Comparison of ENCODE assay signal across 18 cellular contexts in the genomic region with DNA sequence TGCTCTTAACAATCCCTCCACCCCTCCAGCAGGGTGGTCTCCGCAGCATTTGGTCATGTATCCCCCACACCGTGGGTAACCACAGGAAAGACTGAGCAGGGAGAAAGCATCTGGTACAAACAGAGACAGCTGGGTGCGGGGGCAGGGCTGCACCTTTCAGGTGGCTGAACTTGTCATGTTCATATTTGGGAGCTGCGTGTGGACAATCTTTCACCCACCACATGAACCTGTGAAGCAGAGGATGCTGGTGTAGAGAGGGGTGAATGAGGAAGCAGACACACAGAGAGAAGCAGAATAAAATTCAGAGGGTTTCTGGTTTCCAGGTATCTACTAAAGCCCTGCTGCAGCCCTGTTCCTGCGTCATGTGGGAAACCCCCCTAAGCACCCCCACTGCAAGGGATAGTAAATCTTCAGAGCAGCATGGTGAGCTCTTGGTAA. TPM values are rescaled to one million over a fixed set of nuclear protein-coding genes. Genes with fewer than 3 reads are reported as not detected.
DNase-seq lines count a peak whose midpoint lies in the region; ATAC-seq and TF ChIP-seq lines count a peak whose summit lies in the region.
"Had no signal": no experiment of that assay in that cellular context is flagged by ENCODE, and none has a peak within 500 bp of the region (broad histone marks: within the 10 kb centered on the region; RNA-seq: fewer than 3 reads in every experiment).

No MANE protein-coding gene starts in this region.

- POLR2A ChIA-PET in CD4-positive, alpha-beta T cell (lab: Charles Lee): no interaction called here

- H3K27ac Mint-ChIP-seq in CD4-positive, alpha-beta T cell: no peak overlapping the region
- H3K27ac Mint-ChIP-seq in effector memory CD8-positive, alpha-beta T cell: peak overlapping the region in 1 of 2 donors; percentile 5
- H3K27ac Mint-ChIP-seq: nephron had no signal

- no peaks in the 10 kb centered on the region for H3K4me1 Mint-ChIP-seq in CD4-positive, alpha-beta T cell (ENCODE audit: low read depth)
- peaks cover 2 to 25% of the 10 kb centered on the region in 2 donors for H3K4me1 Mint-ChIP-seq in effector memory CD8-positive, alpha-beta T cell (ENCODE audit: low read depth in 2 of 2)
- H3K4me1 Mint-ChIP-seq: nephron had no signal

- ATAC-seq in CD4-positive, alpha-beta T cell (ENCODE audit: poor library complexity): peak; percentile 58
- peak; percentile 76 for ATAC-seq in GM18868 (IDR thresholded peaks at IDR 0.05; ENCODE audit: unreplicated experiment)
- peak; percentile 35 for ATAC-seq in effector memory CD8-positive, alpha-beta T cell (replicated peaks)
- no peak for ATAC-seq in HG03025 (IDR thresholded peaks at IDR 0.05; ENCODE audit: low FRiP score, unreplicated experiment)

- no peaks in the 10 kb centered on the region for H3K9me3 ChIP-seq in CD4-positive, alpha-beta T cell (ENCODE audit: control insufficient read depth, low read length)
- H3K9me3 ChIP-seq: right atrium auricular region, uterus had no signal

- no peaks in the 10 kb centered on the region for H3K9me3 Mint-ChIP-seq in CD4-positive, alpha-beta T cell
- H3K9me3 Mint-ChIP-seq in effector memory CD8-positive, alpha-beta T cell: no peaks in the 10 kb centered on the region
- H3K9me3 Mint-ChIP-seq: nephron had no signal

- H3K36me3 Mint-ChIP-seq in CD4-positive, alpha-beta T cell (ENCODE audit: low read depth): no peaks in the 10 kb centered on the region
- no peaks in the 10 kb centered on the region for H3K36me3 Mint-ChIP-seq in effector memory CD8-positive, alpha-beta T cell (ENCODE audit: insufficient read depth)

- CTCF ChIA-PET in CD4-positive, alpha-beta T cell (lab: Charles Lee): interaction anchor here (1.0 kb wide), 1 partner anchor 97 kb away, joined by 3 read pairs; no protein-coding TSS in a partner anchor

- H3K4me3 Mint-ChIP-seq in CD4-positive, alpha-beta T cell: no peak overlapping the region
- no peak overlapping the region for H3K4me3 Mint-ChIP-seq in effector memory CD8-positive, alpha-beta T cell
- H3K4me3 Mint-ChIP-seq: nephron had no signal

- intact Hi-C loops in CD4-positive, alpha-beta T cell (cut with DNase I, micrococcal nuclease): no loop called here

- no peaks in the 10 kb centered on the region for H3K27me3 ChIP-seq in CD4-positive, alpha-beta T cell (ENCODE audit: control insufficient read depth, insufficient read depth, low read length)
- H3K27me3 ChIP-seq: right atrium auricular region, uterus had no signal

- no peak for TF ChIP-seq CTCF in CD4-positive, alpha-beta T cell (IDR thresholded peaks at IDR 0.05)

- no peak overlapping the region for H3K27ac ChIP-seq in CD4-positive, alpha-beta T cell (ENCODE audit: low read depth, low read length)
- H3K27ac ChIP-seq: uterus had no signal

- H3K4me3 ChIP-seq in Jurkat, Clone E6-1 (ENCODE audit: low read length): no peak overlapping the region
- H3K4me3 ChIP-seq: right atrium auricular region, uterus had no signal

- no peak for DNase-seq in CD4-positive, alpha-beta T cell
- peak; percentile 77 for DNase-seq in Jurkat, Clone E6-1 (ENCODE audit: low read depth, low spot score)
- DNase-seq in effector memory CD8-positive, alpha-beta T cell: no peak
- DNase-seq in NCI-H1930 (lab: John Stamatoyannopoulos, UW) (no peak), ecto neural progenitor cell (ENCODE audit: low spot score) (no peak)
- no peak for DNase-seq in stimulated activated CD4-positive, alpha-beta T cell treated with anti-CD3 and anti-CD28 coated beads, Interleukin-2, amount 100 ng/mL, for 24 hours
- DNase-seq: activated naive CD4-positive, alpha-beta T cell treated with anti-CD3 and anti-CD28 coated beads, Interleukin-2, amount 50 U/mL, for 16 hours; caudate nucleus; DMS53; glutamatergic neuron; H7; NCI-H510A; T-helper 2 cell; uterus had no signal

- H3K27me3 Mint-ChIP-seq in CD4-positive, alpha-beta T cell: peaks cover 8% of the 10 kb centered on the region
- H3K27me3 Mint-ChIP-seq in effector memory CD8-positive, alpha-beta T cell: peaks cover 0 to 5% of the 10 kb centered on the region in 2 donors

RNA-seq across cellular contexts. Expression of a gene that starts 8.9 kb away (rescaled TPM):
- 1 to 10 TPM; 1.3 to 2.0 TPM for total RNA-seq in CD4-positive, alpha-beta T cell
- polyA plus RNA-seq in Jurkat, Clone E6-1 (2012; ENCODE audit: insufficient read depth, insufficient read length): 4.1 TPM
